ENCODE assay signal across 9 cellular contexts in genomic region chr6:158642097-158642601, GRCh38. TPM values are rescaled to one million over a fixed set of nuclear protein-coding genes. Genes with fewer than 3 reads are reported as not detected.
A peak's percentile ranks its signal among the peaks of the same experiment; 100 is the strongest.
DNase-seq lines count a peak whose midpoint lies in the region; ATAC-seq, FAIRE-seq and TF ChIP-seq lines count a peak whose summit lies in the region.
"Had no signal": no experiment of that assay in that cellular context is flagged by ENCODE, and none has a peak within 500 bp of the region (broad histone marks: within the 10 kb centered on the region; RNA-seq: fewer than 3 reads in every experiment).

No MANE protein-coding gene starts in this region.

- WGBS in small intestine, 3 donors = 22 to 47% (median 27%) methylated on average over 8 of the region's 8 CpGs

- H3K36me3 ChIP-seq in small intestine (ENCODE audit: control insufficient read depth in 2 of 2, insufficient read depth in 2 of 2, low read length in 2 of 2) = peaks cover 2 to 7% of the 10 kb centered on the region in 2 donors

- H3K4me3 Mint-ChIP-seq in glutamatergic neuron (ENCODE audit: unreplicated experiment) = peak overlapping the region; percentile 99

- no peaks in the 10 kb centered on the region for H3K9me3 ChIP-seq in small intestine (ENCODE audit: control insufficient read depth, low read depth)

- peaks cover 27% of the 10 kb centered on the region for H3K4me1 Mint-ChIP-seq in glutamatergic neuron (ENCODE audit: low read depth, unreplicated experiment)

- H3K9me3 Mint-ChIP-seq in glutamatergic neuron (ENCODE audit: unreplicated experiment) = peaks cover 18% of the 10 kb centered on the region

- TF ChIP-seq CTCF in glutamatergic neuron (IDR thresholded peaks at IDR 0.05; ENCODE audit: partially characterized antibody, unreplicated experiment) = no peak
- no peak for TF ChIP-seq CTCF in GM13976 (IDR thresholded peaks at IDR 0.05; ENCODE audit: borderline replicate concordance, control extremely low read depth, extremely low read depth, insufficient read depth, missing control alignments)

- FAIRE-seq in small intestine (lab: Jason Lieb, UNC) = no peak
- FAIRE-seq: H1 had no signal

- DNase-seq in HCEC 1CT (peak; percentile 92), glutamatergic neuron (no peak), small intestine (peak; percentile 79), GM13976 (ENCODE audit: low spot score) (no peak), cortex of kidney (lab: John Stamatoyannopoulos, UW) (no peak)
- peak; percentile 50 for DNase-seq in activated CD8-positive, alpha-beta memory T cell treated with anti-CD3 and anti-CD28 coated beads, Interleukin-2, amount 50 U/mL, for 48 hours

- peak overlapping the region in 1 of 2 donors; percentile 95 for H3K4me3 ChIP-seq in small intestine (ENCODE audit: low read depth in 1 of 2, low read length in 2 of 2)

- in situ Hi-C loops in GM13976 (cut with MboI; ENCODE audit: low sequenced_read_pairs, unreplicated experiment) = no loop called here

- peak overlapping the region; percentile 47 to 100 for H3K27ac ChIP-seq in small intestine (ENCODE audit: low read depth in 1 of 2, low read length in 1 of 2)

- peak overlapping the region; percentile 46 for H3K27ac Mint-ChIP-seq in glutamatergic neuron (ENCODE audit: unreplicated experiment)

- no peak for ATAC-seq in GM19023 (IDR thresholded peaks at IDR 0.05; ENCODE audit: unreplicated experiment)
- ATAC-seq in GM21367 (IDR thresholded peaks at IDR 0.05; ENCODE audit: unreplicated experiment) = no peak

- H3K36me3 Mint-ChIP-seq in glutamatergic neuron (ENCODE audit: unreplicated experiment) = no peaks in the 10 kb centered on the region

- peaks cover 5 to 8% of the 10 kb centered on the region in 2 donors for H3K4me1 ChIP-seq in small intestine (ENCODE audit: control insufficient read depth in 2 of 2, insufficient read depth in 1 of 2, low read depth in 1 of 2, low read length in 1 of 2)

- peaks cover 10% of the 10 kb centered on the region for H3K27me3 Mint-ChIP-seq in glutamatergic neuron (ENCODE audit: unreplicated experiment)

- no peaks in the 10 kb centered on the region for H3K27me3 ChIP-seq in small intestine (ENCODE audit: control insufficient read depth in 2 of 2, insufficient read depth in 2 of 2, low read length in 2 of 2)

RNA-seq across cellular contexts. Expression of gene DYNLT1, which starts 2.4 kb away (rescaled TPM):
- 261 TPM for total RNA-seq in glutamatergic neuron (ENCODE audit: unreplicated experiment)
- polyA plus RNA-seq in small intestine = 100 to 1,000 TPM; 242 to 451 (median 373) TPM

RNA-seq across cellular contexts. Expression of gene SYTL3, which starts 7.7 kb away (rescaled TPM):
- 2.8 TPM for total RNA-seq in glutamatergic neuron (ENCODE audit: unreplicated experiment)
- 1 to 10 TPM; 3.6 to 5.7 (median 5.1) TPM for polyA plus RNA-seq in small intestine

Comparison
In these comparisons a context has a peak if more than half of its experiments do, and no peak if none do; other contexts are left out.
1. DNase-seq: peak in HCEC 1CT (single experiment), activated CD8-positive, alpha-beta memory T cell treated with anti-CD3 and anti-CD28 coated beads, Interleukin-2, amount 50 U/mL, for 48 hours (single experiment) and small intestine (single experiment); none in glutamatergic neuron (single experiment), GM13976 (single experiment) and cortex of kidney (single experiment).